Comparison of ENCODE assay signal across 8 cellular contexts in genomic region chr6:147508871-147509608, GRCh38. TPM values are rescaled to one million over a fixed set of nuclear protein-coding genes. Genes with fewer than 3 reads are reported as not detected.
A peak's percentile ranks its signal among the peaks of the same experiment; 100 is the strongest.
DNase-seq lines count a peak whose midpoint lies in the region; ATAC-seq and TF ChIP-seq lines count a peak whose summit lies in the region.

No MANE protein-coding gene starts in this region.

- H3K9me3 ChIP-seq in left lung (no peaks in the 10 kb centered on the region), thyroid gland (no peaks in the 10 kb centered on the region)

- TF ChIP-seq CTCF in GM12864 (IDR thresholded peaks at IDR 0.05; ENCODE audit: low read depth, low read length, missing control alignments) (no peak), brain (conservative IDR thresholded peaks at IDR 0.05) (peak in 1 of 2 experiments; percentile 34), left lung (IDR thresholded peaks at IDR 0.05) (no peak), thyroid gland (IDR thresholded peaks at IDR 0.05) (peak in 1 of 6 experiments; percentile 32)

- H3K27me3 ChIP-seq in left lung (peaks cover 0 to 78% of the 10 kb centered on the region in 2 donors), thyroid gland (no peaks in the 10 kb centered on the region)

- no peaks in the 10 kb centered on the region for H3K36me3 ChIP-seq in left lung
- H3K36me3 ChIP-seq in thyroid gland, result no peaks in the 10 kb centered on the region

- peak overlapping the region; percentile 59 to 65 for H3K27ac ChIP-seq in left lung
- peak overlapping the region in 2 of 3 donors; percentile 33 to 58 for H3K27ac ChIP-seq in thyroid gland

- intact Hi-C loops in left lung (cut with DNase I), result loop anchor here in 1 of 2 donors (5.0 kb wide), 1 partner anchor 658 kb away; no protein-coding TSS in a partner anchor
- intact Hi-C loops in thyroid gland (cut with DNase I), result loop anchor here (5.0 kb wide), 1 partner anchor 658 kb away; no protein-coding TSS in a partner anchor

- peak overlapping the region in 3 of 5 experiments; percentile 43 to 89 (median 56) for H3K27ac Mint-ChIP-seq in brain

- peak; percentile 16 for ATAC-seq in HG02852 (IDR thresholded peaks at IDR 0.05; ENCODE audit: unreplicated experiment)
- ATAC-seq in left lung, result peak; percentile 8
- ATAC-seq in GM21526 (IDR thresholded peaks at IDR 0.05; ENCODE audit: low FRiP score, unreplicated experiment), result no peak

- WGBS in thyroid gland, 2 donors, result 2 to 3% methylated on average over 16 to 37 of the region's 73 CpGs

- DNase-seq in GM12864 (ENCODE audit: low read depth), result no peak
- peak in 1 of 2 donors; percentile 74 for DNase-seq in left lung
- peak; percentile 26 to 44 for DNase-seq in thyroid gland
- no peak for DNase-seq in NCI-H226
- DNase-seq in stimulated activated CD4-positive, alpha-beta T cell treated with anti-CD3 and anti-CD28 coated beads, Interleukin-12 subunit alpha, Interleukin-12 subunit beta, amount 100 ng/mL, for 4 hours, result no peak

- H3K4me1 ChIP-seq in left lung (peaks cover 15 to 24% of the 10 kb centered on the region in 2 donors), thyroid gland (peaks cover 9 to 15% of the 10 kb centered on the region in 2 donors)

- H3K36me3 Mint-ChIP-seq in brain, result no peaks in the 10 kb centered on the region

- H3K4me3 ChIP-seq in GM12864 (ENCODE audit: low read depth, low read length) (peak overlapping the region; percentile 28), left lung (peak overlapping the region; percentile 53 to 63), thyroid gland (replicated peaks in 1 of 3) (peak overlapping the region in 2 of 3 donors; percentile 57 to 70)

- H3K4me3 Mint-ChIP-seq in brain, result peak overlapping the region; percentile 90 to 95 (median 94)

- peaks cover 0 to 6% (median 0%) of the 10 kb centered on the region in 5 experiments for H3K9me3 Mint-ChIP-seq in brain

- peaks cover 49% of the 10 kb centered on the region for H3K27me3 Mint-ChIP-seq in brain

- H3K4me1 Mint-ChIP-seq in brain, result peaks cover 27% of the 10 kb centered on the region

- no peak for TF ChIP-seq POLR2A in thyroid gland (IDR thresholded peaks at IDR 0.05)

RNA-seq across cellular contexts. Expression of gene SAMD5, which starts 0.6 kb away (rescaled TPM):
- polyA plus RNA-seq in brain (ENCODE audit: insufficient read depth, low read depth, low replicate concordance), result 0.17 TPM
- total RNA-seq in left lung, result 10 to 100 TPM; 10.5 to 11.2 TPM
- 1 to 10 TPM; 2.0 to 8.9 (median 5.2) TPM for total RNA-seq in thyroid gland

Comparison
In these comparisons a context has a peak if more than half of its experiments do, and no peak if none do; other contexts are left out.
1. DNase-seq: peak in thyroid gland (2 of 2); none in GM12864 (single experiment), NCI-H226 (single experiment) and stimulated activated CD4-positive, alpha-beta T cell treated with anti-CD3 and anti-CD28 coated beads, Interleukin-12 subunit alpha, Interleukin-12 subunit beta, amount 100 ng/mL, for 4 hours (single experiment).
2. Peak in every context shown above with its lines, with median percentiles within 50 percentile points of each other: H3K4me3 ChIP-seq.